Comparison of ENCODE assay signal across 14 cellular contexts in genomic region chr12:11607313-11608081, GRCh38. TPM values are rescaled to one million over a fixed set of nuclear protein-coding genes. Genes with fewer than 3 reads are reported as not detected.
DNase-seq lines count a peak whose midpoint lies in the region; ATAC-seq and TF ChIP-seq lines count a peak whose summit lies in the region.
"Had no signal": no experiment of that assay in that cellular context is flagged by ENCODE, and none has a peak within 500 bp of the region (broad histone marks: within the 10 kb centered on the region; RNA-seq: fewer than 3 reads in every experiment).

No MANE protein-coding gene starts in this region.

- peaks cover 12% of the 10 kb centered on the region for H3K4me1 ChIP-seq in hepatocyte (ENCODE audit: insufficient read depth)

- no peak for ATAC-seq in HG02571 (IDR thresholded peaks at IDR 0.05; ENCODE audit: unreplicated experiment)
- ATAC-seq: activated CD4-positive, alpha-beta T cell treated with anti-CD3 and anti-CD28 coated beads for 36 hours had no signal

- POLR2A ChIA-PET in activated CD4-positive, alpha-beta memory T cell treated with anti-CD3 and anti-CD28 coated beads for 36 hours (lab: Charles Lee), result no interaction called here

- CTCF ChIA-PET in activated CD4-positive, alpha-beta memory T cell treated with anti-CD3 and anti-CD28 coated beads for 36 hours (lab: Charles Lee), result no interaction called here

- no peak for TF ChIP-seq CTCF in hepatocyte (IDR thresholded peaks at IDR 0.05; ENCODE audit: poor library complexity)

- H3K79me2 ChIP-seq in hepatocyte, result no peaks in the 10 kb centered on the region

- DNase-seq in GM04503 (ENCODE audit: low read depth), result peak; percentile 63
- peak; percentile 68 for DNase-seq in amniotic epithelial cell (ENCODE audit: low read depth)
- DNase-seq in hepatocyte (ENCODE audit: low spot score), result peak; percentile 79
- DNase-seq in renal cortical epithelial cell (ENCODE audit: low read depth), result peak; percentile 53
- no peak for DNase-seq in T-helper 9 cell
- no peak for DNase-seq in GM19238 (ENCODE audit: insufficient read length, low spot score)
- no peak for DNase-seq in activated CD4-positive, alpha-beta memory T cell treated with anti-CD3 and anti-CD28 coated beads for 36 hours
- DNase-seq: activated CD4-positive, alpha-beta T cell treated with anti-CD3 and anti-CD28 coated beads for 36 hours; CD4-positive, CD25-positive, alpha-beta regulatory T cell; H7; NCI-H187 treated with DMSO at 0.1 percent for 48 hours had no signal

- H3K4me3 Mint-ChIP-seq in activated CD4-positive, alpha-beta memory T cell treated with anti-CD3 and anti-CD28 coated beads for 36 hours, result no peak overlapping the region
- H3K4me3 Mint-ChIP-seq: activated CD4-positive, alpha-beta T cell treated with anti-CD3 and anti-CD28 coated beads for 36 hours; CD4-positive, CD25-positive, alpha-beta regulatory T cell; central memory CD8-positive, alpha-beta T cell had no signal

- intact Hi-C loops in activated CD4-positive, alpha-beta memory T cell treated with anti-CD3 and anti-CD28 coated beads for 36 hours (cut with micrococcal nuclease), result no loop called here

- H3K9me3 Mint-ChIP-seq in activated CD4-positive, alpha-beta memory T cell treated with anti-CD3 and anti-CD28 coated beads for 36 hours, result no peaks in the 10 kb centered on the region
- H3K9me3 Mint-ChIP-seq: activated T-helper 2 cell treated with anti-CD3 and anti-CD28 coated beads, Interferon-gamma antibody, Interleukin-2, Interleukin-4, amounts not matched to agents 10 μg/mL and 5 μg/mL and 100 μg/mL, durations not matched to agents 14 hours and 24 hours and 36 hours; CD4-positive, CD25-positive, alpha-beta regulatory T cell; central memory CD8-positive, alpha-beta T cell had no signal

- H3K27ac Mint-ChIP-seq in activated CD4-positive, alpha-beta memory T cell treated with anti-CD3 and anti-CD28 coated beads for 36 hours, result no peak overlapping the region
- H3K27ac Mint-ChIP-seq: activated CD4-positive, alpha-beta T cell treated with anti-CD3 and anti-CD28 coated beads for 36 hours; activated T-helper 2 cell treated with anti-CD3 and anti-CD28 coated beads, Interferon-gamma antibody, Interleukin-2, Interleukin-4, amounts not matched to agents 10 μg/mL and 5 μg/mL and 100 μg/mL, durations not matched to agents 14 hours and 24 hours and 36 hours; CD4-positive, CD25-positive, alpha-beta regulatory T cell had no signal

- 19% methylated on average over 10 of the region's 10 CpGs for WGBS in hepatocyte (ENCODE audit: low lambda C conversion rate, missing lambda C conversion rate)

- H3K4me3 ChIP-seq in hepatocyte, result no peak overlapping the region

- H3K4me1 Mint-ChIP-seq in activated CD4-positive, alpha-beta memory T cell treated with anti-CD3 and anti-CD28 coated beads for 36 hours (ENCODE audit: low read depth), result peaks cover 6% of the 10 kb centered on the region
- H3K4me1 Mint-ChIP-seq: CD4-positive, CD25-positive, alpha-beta regulatory T cell; central memory CD8-positive, alpha-beta T cell had no signal

- H4K20me1 ChIP-seq in hepatocyte (ENCODE audit: insufficient read depth, poor library complexity, severe bottlenecking), result no peaks in the 10 kb centered on the region

- no peaks in the 10 kb centered on the region for H3K27me3 ChIP-seq in hepatocyte

- no peak overlapping the region for H2AFZ ChIP-seq in hepatocyte

- peak overlapping the region; percentile 52 for H3K27ac ChIP-seq in hepatocyte

- peak overlapping the region; percentile 66 for H3K4me2 ChIP-seq in hepatocyte

- no peaks in the 10 kb centered on the region for H3K27me3 Mint-ChIP-seq in activated CD4-positive, alpha-beta memory T cell treated with anti-CD3 and anti-CD28 coated beads for 36 hours
- H3K27me3 Mint-ChIP-seq: activated CD4-positive, alpha-beta T cell treated with anti-CD3 and anti-CD28 coated beads for 36 hours; central memory CD8-positive, alpha-beta T cell had no signal

- no peaks in the 10 kb centered on the region for H3K9me2 ChIP-seq in hepatocyte (replicated peaks; ENCODE audit: insufficient read depth)

- no peaks in the 10 kb centered on the region for H3K9me3 ChIP-seq in hepatocyte (ENCODE audit: low read depth)

- H3K36me3 ChIP-seq in hepatocyte (replicated peaks; ENCODE audit: insufficient read depth, low read depth), result no peaks in the 10 kb centered on the region

- no peaks in the 10 kb centered on the region for H3K36me3 Mint-ChIP-seq in activated CD4-positive, alpha-beta memory T cell treated with anti-CD3 and anti-CD28 coated beads for 36 hours
- H3K36me3 Mint-ChIP-seq: CD4-positive, CD25-positive, alpha-beta regulatory T cell had no signal

RNA-seq across cellular contexts. Expression of gene ETV6, which starts 42.0 kb away (rescaled TPM):
- 8.0 and 8.8 TPM in 2 replicates for total RNA-seq in hepatocyte
- polyA plus RNA-seq in hepatocyte, result 9.7 and 11.9 TPM in 2 replicates
- total RNA-seq in renal cortical epithelial cell, result 7.3 and 16.3 TPM in 2 replicates
- total RNA-seq in activated CD4-positive, alpha-beta memory T cell treated with anti-CD3 and anti-CD28 coated beads for 36 hours, result 10 to 100 TPM; 55.3 to 57.5 TPM

Comparison
In these comparisons a context has a peak if more than half of its experiments do, and no peak if none do; other contexts are left out.
1. DNase-seq: peak in GM04503 (single experiment), amniotic epithelial cell (single experiment), hepatocyte (single experiment) and renal cortical epithelial cell (single experiment); none in T-helper 9 cell (single experiment), GM19238 (single experiment) and activated CD4-positive, alpha-beta memory T cell treated with anti-CD3 and anti-CD28 coated beads for 36 hours (single experiment).